ENCODE assay signal across 1 cellular context in genomic region chr11:126337121-126337471, GRCh38.
TF ChIP-seq lines count a peak whose summit lies in the region.

No MANE protein-coding gene starts in this region.

TF ChIP-seq in H1, 55 proteins besides CTCF, POLR2A, EP300 and RAD21:
- TF ChIP-seq, protein P1, sequence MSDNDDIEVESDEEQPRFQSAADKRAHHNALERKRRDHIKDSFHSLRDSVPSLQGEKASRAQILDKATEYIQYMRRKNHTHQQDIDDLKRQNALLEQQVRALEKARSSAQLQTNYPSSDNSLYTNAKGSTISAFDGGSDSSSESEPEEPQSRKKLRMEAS (IDR thresholded peaks at IDR 0.05), result no peak
- TF ChIP-seq SIX5 (IDR thresholded peaks at IDR 0.05; ENCODE audit: low read depth, low read length) (no peak), TBP (IDR thresholded peaks at IDR 0.05; ENCODE audit: low read depth, low read length) (no peak)
